ENCODE assay signal across 18 cellular contexts in genomic region chr16:66895697-66895995, GRCh38. TPM values are rescaled to one million over a fixed set of nuclear protein-coding genes. Genes with fewer than 3 reads are reported as not detected.
DNase-seq lines count a peak whose midpoint lies in the region; ATAC-seq, FAIRE-seq and TF ChIP-seq lines count a peak whose summit lies in the region.
"Had no signal": no experiment of that assay in that cellular context is flagged by ENCODE, and none has a peak within 500 bp of the region (broad histone marks: within the 10 kb centered on the region; RNA-seq: fewer than 3 reads in every experiment).

No MANE protein-coding gene starts in this region.

- H3K4me3 Mint-ChIP-seq in activated T-helper 1 cell treated with anti-CD3 and anti-CD28 coated beads, Interleukin-12 subunit alpha, Interleukin-12 subunit beta, Interleukin-2, Interleukin-4 antibody, amounts not matched to agents 30 ng/mL and 10 ng/mL and 1 ng/mL, durations not matched to agents 14 hours and 24 hours and 36 hours, result no peak overlapping the region
- H3K4me3 Mint-ChIP-seq in glutamatergic neuron (ENCODE audit: unreplicated experiment) (no peak overlapping the region), GM23338 (no peak overlapping the region)
- H3K4me3 Mint-ChIP-seq: activated T-helper 17 cell treated with anti-CD3 and anti-CD28 coated beads, Interleukin-2, amount 50 U/mL, for 72 hours; CD14-positive monocyte; central memory CD8-positive, alpha-beta T cell; stimulated activated naive CD8-positive, alpha-beta T cell treated with anti-CD3 and anti-CD28 coated beads, Interleukin-15, amount 100 ng/mL, for 72 hours; T-helper 2 cell treated with Interferon-gamma antibody and Interleukin-4, amounts not matched to agents 5 μg/mL and 100 μg/mL, for 36 hours had no signal

- TF ChIP-seq EP300 in A549 (IDR thresholded peaks at IDR 0.05), result no peak

- no peak for FAIRE-seq in A549 (lab: Jason Lieb, UNC)

- no peaks in the 10 kb centered on the region for H3K9me2 ChIP-seq in GM23338 (ENCODE audit: insufficient read depth)

- H3K4me2 ChIP-seq in A549 (no peak overlapping the region), GM23338 (no peak overlapping the region)

- peak overlapping the region; percentile 17 to 29; a peak in 3 of 6 replicates for H3K27ac ChIP-seq in A549
- H3K27ac ChIP-seq in GM23338 (ENCODE audit: low read depth), result no peak overlapping the region
- H3K27ac ChIP-seq: GM23248, SJSA1 had no signal

- no peaks in the 10 kb centered on the region for H3K27me3 ChIP-seq in GM23338 (ENCODE audit: insufficient read depth)
- H3K27me3 ChIP-seq: SJSA1 had no signal

- peaks cover 10% of the 10 kb centered on the region for H3K36me3 Mint-ChIP-seq in activated T-helper 1 cell treated with anti-CD3 and anti-CD28 coated beads, Interleukin-12 subunit alpha, Interleukin-12 subunit beta, Interleukin-2, Interleukin-4 antibody, amounts not matched to agents 30 ng/mL and 10 ng/mL and 1 ng/mL, durations not matched to agents 14 hours and 24 hours and 36 hours (ENCODE audit: low read depth)
- no peaks in the 10 kb centered on the region for H3K36me3 Mint-ChIP-seq in glutamatergic neuron (ENCODE audit: unreplicated experiment)
- H3K36me3 Mint-ChIP-seq in GM23338 (ENCODE audit: low read depth), result peaks cover 7% of the 10 kb centered on the region; the same call in 1 of the 3 replicates

- TF ChIP-seq POLR2A in A549 (IDR thresholded peaks at IDR 0.05; ENCODE audit: low read length), result no peak

- H3K4me3 ChIP-seq in A549 (no peak overlapping the region), GM23338 (no peak overlapping the region)
- H3K4me3 ChIP-seq: GM23248, SJSA1 had no signal

- POLR2A ChIA-PET in A549 (lab: Yijun Ruan, JAX), result interaction anchor here (0.8 to 1.4 kb wide), 2 partner anchors 15 to 33 kb away, joined by 3 to 5 read pairs; no protein-coding TSS in a partner anchor

- H3K4me1 ChIP-seq in A549 (peaks cover 19% of the 10 kb centered on the region), GM23338 (ENCODE audit: insufficient read depth) (peaks cover 8% of the 10 kb centered on the region; the same call in 1 of the 2 replicates)

- no peaks in the 10 kb centered on the region for H3K9me3 Mint-ChIP-seq in activated T-helper 1 cell treated with anti-CD3 and anti-CD28 coated beads, Interleukin-12 subunit alpha, Interleukin-12 subunit beta, Interleukin-2, Interleukin-4 antibody, amounts not matched to agents 30 ng/mL and 10 ng/mL and 1 ng/mL, durations not matched to agents 14 hours and 24 hours and 36 hours
- H3K9me3 Mint-ChIP-seq in glutamatergic neuron (ENCODE audit: unreplicated experiment) (peaks cover 12% of the 10 kb centered on the region), GM23338 (no peaks in the 10 kb centered on the region; the same call in 2 of the 3 replicates)
- H3K9me3 Mint-ChIP-seq: activated T-helper 17 cell treated with anti-CD3 and anti-CD28 coated beads, Interleukin-2, amount 50 U/mL, for 72 hours; CD14-positive monocyte; central memory CD8-positive, alpha-beta T cell; stimulated activated naive CD8-positive, alpha-beta T cell treated with anti-CD3 and anti-CD28 coated beads, Interleukin-15, amount 100 ng/mL, for 72 hours; T-helper 2 cell treated with Interferon-gamma antibody and Interleukin-4, amounts not matched to agents 5 μg/mL and 100 μg/mL, for 36 hours had no signal

- H3K27me3 Mint-ChIP-seq in activated T-helper 1 cell treated with anti-CD3 and anti-CD28 coated beads, Interleukin-12 subunit alpha, Interleukin-12 subunit beta, Interleukin-2, Interleukin-4 antibody, amounts not matched to agents 30 ng/mL and 10 ng/mL and 1 ng/mL, durations not matched to agents 14 hours and 24 hours and 36 hours (ENCODE audit: insufficient read depth), result no peaks in the 10 kb centered on the region
- H3K27me3 Mint-ChIP-seq in glutamatergic neuron (ENCODE audit: unreplicated experiment) (peaks cover 15% of the 10 kb centered on the region), GM23338 (ENCODE audit: insufficient read depth, low read depth, poor library complexity) (peaks cover 8% of the 10 kb centered on the region)
- H3K27me3 Mint-ChIP-seq: activated T-helper 17 cell treated with anti-CD3 and anti-CD28 coated beads, Interleukin-2, amount 50 U/mL, for 72 hours; central memory CD8-positive, alpha-beta T cell; stimulated activated naive CD8-positive, alpha-beta T cell treated with anti-CD3 and anti-CD28 coated beads, Interleukin-15, amount 100 ng/mL, for 72 hours had no signal

- WGBS in A549 (ENCODE audit: missing lambda C conversion rate), result 91% methylated on average over 5 of the region's 5 CpGs

- no peaks in the 10 kb centered on the region for H3K36me3 ChIP-seq in GM23338 (ENCODE audit: insufficient read depth)
- H3K36me3 ChIP-seq: SJSA1 had no signal

- intact Hi-C loops in activated T-helper 1 cell treated with anti-CD3 and anti-CD28 coated beads, Interleukin-12 subunit alpha, Interleukin-12 subunit beta, Interleukin-2, Interleukin-4 antibody, amounts not matched to agents 30 ng/mL and 10 ng/mL and 1 ng/mL, durations not matched to agents 14 hours and 24 hours and 36 hours (cut with micrococcal nuclease), result loop anchor here (1.0 to 2.0 kb wide), 3 partner anchors 33 to 59 kb away; no protein-coding TSS in a partner anchor

- peak overlapping the region; percentile 42 for H3K27ac Mint-ChIP-seq in activated T-helper 1 cell treated with anti-CD3 and anti-CD28 coated beads, Interleukin-12 subunit alpha, Interleukin-12 subunit beta, Interleukin-2, Interleukin-4 antibody, amounts not matched to agents 30 ng/mL and 10 ng/mL and 1 ng/mL, durations not matched to agents 14 hours and 24 hours and 36 hours
- H3K27ac Mint-ChIP-seq in glutamatergic neuron (ENCODE audit: unreplicated experiment) (peak overlapping the region; percentile 78), GM23338 (no peak overlapping the region)
- H3K27ac Mint-ChIP-seq: CD14-positive monocyte; T-helper 2 cell treated with Interferon-gamma antibody and Interleukin-4, amounts not matched to agents 5 μg/mL and 100 μg/mL, for 36 hours had no signal

- H3K9me3 ChIP-seq in A549, result no peaks in the 10 kb centered on the region
- H3K9me3 ChIP-seq: SJSA1 had no signal

- TF ChIP-seq CTCF in A549 (IDR thresholded peaks at IDR 0.05), result no peak
- TF ChIP-seq CTCF in glutamatergic neuron (IDR thresholded peaks at IDR 0.05; ENCODE audit: partially characterized antibody, unreplicated experiment), result no peak
- no peak for TF ChIP-seq CTCF in GM23338 (conservative IDR thresholded peaks at IDR 0.05; ENCODE audit: low read depth in 2 of 2)

- H3F3A ChIP-seq in GM23338 (replicated peaks; ENCODE audit: low read depth), result 0 out of 2 replicates have a peak, but pooled peaks cover 4% of the 10 kb centered on the region

- DNase-seq in A549 (ENCODE audit: low read depth in 1 of 2, low spot score in 1 of 2) (no peak), glutamatergic neuron (no peak), G401 (ENCODE audit: low spot score) (no peak), GM23338 (ENCODE audit: low spot score) (no peak), activated gamma-delta T cell (lab: John Stamatoyannopoulos, UW) (no peak)
- DNase-seq in activated T-helper 1 cell treated with anti-CD3 and anti-CD28 coated beads, Interleukin-12 subunit alpha, Interleukin-12 subunit beta, Interleukin-2, Interleukin-4 antibody, amounts not matched to agents 30 ng/mL and 10 ng/mL and 1 ng/mL, durations not matched to agents 14 hours and 24 hours and 36 hours (ENCODE audit: low spot score), result no peak

- H3K4me1 Mint-ChIP-seq in activated T-helper 1 cell treated with anti-CD3 and anti-CD28 coated beads, Interleukin-12 subunit alpha, Interleukin-12 subunit beta, Interleukin-2, Interleukin-4 antibody, amounts not matched to agents 30 ng/mL and 10 ng/mL and 1 ng/mL, durations not matched to agents 14 hours and 24 hours and 36 hours (ENCODE audit: low read depth), result peaks cover 24% of the 10 kb centered on the region
- H3K4me1 Mint-ChIP-seq in glutamatergic neuron (ENCODE audit: low read depth, unreplicated experiment), result peaks cover 27% of the 10 kb centered on the region
- H3K4me1 Mint-ChIP-seq in GM23338, result peaks cover 10% of the 10 kb centered on the region; the same call in 2 of the 3 replicates

- H2AFZ ChIP-seq in GM23338, result no peak overlapping the region
- H2AFZ ChIP-seq: GM23248 had no signal

- in situ Hi-C loops in G401 (cut with HindIII; ENCODE audit: low sequenced_read_pairs), result no loop called here

- ATAC-seq in A549 (no peak), GM23338 (no peak)

- no peaks in the 10 kb centered on the region for H3K79me2 ChIP-seq in GM23338 (replicated peaks; ENCODE audit: insufficient read depth)

- CTCF ChIA-PET in A549 (lab: Yijun Ruan, JAX), result interaction anchor here (0.6 to 40.8 kb wide), 48 partner anchors 12 to 489 kb away, joined by 3 to 837 read pairs (median 5); partner anchors contain the start of genes CDH16, CES2, CES3 and CIAO2B

- no peak for TF ChIP-seq RAD21 in A549 (conservative IDR thresholded peaks at IDR 0.05 in 1 of 2, IDR thresholded peaks at IDR 0.05 in 1 of 2)

- no peaks in the 10 kb centered on the region; the same call in 1 of the 2 replicates for H4K20me1 ChIP-seq in GM23338 (replicated peaks; ENCODE audit: insufficient read depth)

RNA-seq across cellular contexts. Expression of gene PDP2, which starts 15.3 kb away (rescaled TPM):
- 10.0 and 10.7 TPM in 2 replicates for polyA plus RNA-seq in A549 (2011; rRNA removed)
- 3.5 and 4.3 TPM in 2 replicates for polyA plus RNA-seq in A549 (2012; cell fraction: cytosol; rRNA removed)
- polyA plus RNA-seq in A549 (2012; cell fraction: nucleus; rRNA removed), result 3.3 and 4.0 TPM in 2 replicates
- polyA plus RNA-seq in A549 (2017; fragmentation: RNase III; extraction: RNeasy Plus Mini Kit Qiagen cat#74134 plus additional on column Dnase treatment), result 7.7 to 10.5 TPM (median 8.7 TPM) in 3 replicates
- polyA minus RNA-seq in A549 (2011; rRNA and poly(A)+ RNA removed), result 27.2 and 31.7 TPM in 2 replicates
- 43.3 and 52.2 TPM in 2 replicates for total RNA-seq in activated T-helper 1 cell treated with anti-CD3 and anti-CD28 coated beads, Interleukin-12 subunit alpha, Interleukin-12 subunit beta, Interleukin-2, Interleukin-4 antibody, amounts not matched to agents 30 ng/mL and 10 ng/mL and 1 ng/mL, durations not matched to agents 14 hours and 24 hours and 36 hours
- 18.3 TPM for total RNA-seq in glutamatergic neuron (ENCODE audit: unreplicated experiment)
- total RNA-seq in G401 (2014; rRNA removed; shearing (Covaris generic)), result 7.1 and 13.8 TPM in 2 replicates
- 23.2 and 37.9 TPM in 2 replicates for total RNA-seq in GM23338 (2014; rRNA removed; shearing (Covaris generic))
- 8.2 and 9.0 TPM in 2 replicates for polyA plus RNA-seq in GM23338 (2016; fragmentation: Nextera tagmentation; extraction: Ambion mirVana)
- polyA plus RNA-seq: CD14-positive monocyte had no signal

RNA-seq across cellular contexts. Expression of gene CDH16, which starts 23.0 kb away (rescaled TPM):
- polyA plus RNA-seq in A549 (2011; rRNA removed), result 0.18 and 0.37 TPM in 2 replicates
- polyA plus RNA-seq in A549 (2012; cell fraction: cytosol; rRNA removed), result 0.08 and 0.09 TPM in 2 replicates
- 0.20 and 0.46 TPM in 2 replicates for polyA plus RNA-seq in A549 (2012; cell fraction: nucleus; rRNA removed)
- 0.24 to 0.25 TPM (median 0.25 TPM) in 3 replicates for polyA plus RNA-seq in A549 (2017; fragmentation: RNase III; extraction: RNeasy Plus Mini Kit Qiagen cat#74134 plus additional on column Dnase treatment)
- 0.49 and 0.54 TPM in 2 replicates for polyA minus RNA-seq in A549 (2011; rRNA and poly(A)+ RNA removed)
- not detected in 2 replicates for total RNA-seq in activated T-helper 1 cell treated with anti-CD3 and anti-CD28 coated beads, Interleukin-12 subunit alpha, Interleukin-12 subunit beta, Interleukin-2, Interleukin-4 antibody, amounts not matched to agents 30 ng/mL and 10 ng/mL and 1 ng/mL, durations not matched to agents 14 hours and 24 hours and 36 hours
- total RNA-seq in glutamatergic neuron (ENCODE audit: unreplicated experiment), result not detected
- 0.25 TPM in 1 of 2 replicates, not detected in the other for total RNA-seq in G401 (2014; rRNA removed; shearing (Covaris generic))
- total RNA-seq in GM23338 (2014; rRNA removed; shearing (Covaris generic)), result not detected in 2 replicates
- not detected in 2 replicates for polyA plus RNA-seq in GM23338 (2016; fragmentation: Nextera tagmentation; extraction: Ambion mirVana)
- total RNA-seq: A673; activated T-helper 17 cell treated with anti-CD3 and anti-CD28 coated beads, Interleukin-2, amount 50 U/mL, for 72 hours; fibroblast of villous mesenchyme; GM23248; mononuclear cell; SJSA1; urinary bladder had no signal
- polyA plus RNA-seq: adipose tissue, CD14-positive monocyte, GM23248, urinary bladder had no signal

RNA-seq across cellular contexts. Expression of gene RRAD, which starts 29.7 kb away (rescaled TPM):
- 0.46 and 0.75 TPM in 2 replicates for polyA plus RNA-seq in A549 (2011; rRNA removed)
- 7.9 and 9.7 TPM in 2 replicates for polyA plus RNA-seq in A549 (2012; cell fraction: cytosol; rRNA removed)
- polyA plus RNA-seq in A549 (2012; cell fraction: nucleus; rRNA removed), result 26.7 and 27.1 TPM in 2 replicates
- 2.2 to 4.7 TPM (median 3.4 TPM) in 3 replicates for polyA plus RNA-seq in A549 (2017; fragmentation: RNase III; extraction: RNeasy Plus Mini Kit Qiagen cat#74134 plus additional on column Dnase treatment)
- 0.15 and 0.54 TPM in 2 replicates for polyA minus RNA-seq in A549 (2011; rRNA and poly(A)+ RNA removed)
- total RNA-seq in activated T-helper 1 cell treated with anti-CD3 and anti-CD28 coated beads, Interleukin-12 subunit alpha, Interleukin-12 subunit beta, Interleukin-2, Interleukin-4 antibody, amounts not matched to agents 30 ng/mL and 10 ng/mL and 1 ng/mL, durations not matched to agents 14 hours and 24 hours and 36 hours, result 0.83 and 0.93 TPM in 2 replicates
- 1.1 TPM for total RNA-seq in glutamatergic neuron (ENCODE audit: unreplicated experiment)
- total RNA-seq in G401 (2014; rRNA removed; shearing (Covaris generic)), result 0.25 TPM in 1 of 2 replicates, not detected in the other
- total RNA-seq in GM23338 (2014; rRNA removed; shearing (Covaris generic)), result not detected in 2 replicates
- polyA plus RNA-seq in GM23338 (2016; fragmentation: Nextera tagmentation; extraction: Ambion mirVana), result 0.18 and 0.52 TPM in 2 replicates

RNA-seq across cellular contexts. Expression of gene CIAO2B, which starts 38.6 kb away (rescaled TPM):
- 140 and 168 TPM in 2 replicates for polyA plus RNA-seq in A549 (2011; rRNA removed)
- 468 and 497 TPM in 2 replicates for polyA plus RNA-seq in A549 (2012; cell fraction: cytosol; rRNA removed)
- polyA plus RNA-seq in A549 (2012; cell fraction: nucleus; rRNA removed), result 286 and 317 TPM in 2 replicates
- 134 to 148 TPM (median 144 TPM) in 3 replicates for polyA plus RNA-seq in A549 (2017; fragmentation: RNase III; extraction: RNeasy Plus Mini Kit Qiagen cat#74134 plus additional on column Dnase treatment)
- 134 and 178 TPM in 2 replicates for polyA minus RNA-seq in A549 (2011; rRNA and poly(A)+ RNA removed)
- 162 and 164 TPM in 2 replicates for total RNA-seq in activated T-helper 1 cell treated with anti-CD3 and anti-CD28 coated beads, Interleukin-12 subunit alpha, Interleukin-12 subunit beta, Interleukin-2, Interleukin-4 antibody, amounts not matched to agents 30 ng/mL and 10 ng/mL and 1 ng/mL, durations not matched to agents 14 hours and 24 hours and 36 hours
- 89.4 TPM for total RNA-seq in glutamatergic neuron (ENCODE audit: unreplicated experiment)
- 140 and 172 TPM in 2 replicates for total RNA-seq in G401 (2014; rRNA removed; shearing (Covaris generic))
- total RNA-seq in GM23338 (2014; rRNA removed; shearing (Covaris generic)), result 85.0 and 92.4 TPM in 2 replicates
- polyA plus RNA-seq in GM23338 (2016; fragmentation: Nextera tagmentation; extraction: Ambion mirVana), result 181 and 189 TPM in 2 replicates

RNA-seq across cellular contexts. Expression of gene CES2, which starts 39.7 kb away (rescaled TPM):
- polyA plus RNA-seq in A549 (2011; rRNA removed), result 19.4 and 20.4 TPM in 2 replicates
- 13.6 and 19.6 TPM in 2 replicates for polyA plus RNA-seq in A549 (2012; cell fraction: cytosol; rRNA removed)
- 23.0 and 26.3 TPM in 2 replicates for polyA plus RNA-seq in A549 (2012; cell fraction: nucleus; rRNA removed)
- polyA plus RNA-seq in A549 (2017; fragmentation: RNase III; extraction: RNeasy Plus Mini Kit Qiagen cat#74134 plus additional on column Dnase treatment), result 19.9 to 22.0 TPM (median 20.3 TPM) in 3 replicates
- polyA minus RNA-seq in A549 (2011; rRNA and poly(A)+ RNA removed), result 29.4 and 33.2 TPM in 2 replicates
- 34.3 and 36.6 TPM in 2 replicates for total RNA-seq in activated T-helper 1 cell treated with anti-CD3 and anti-CD28 coated beads, Interleukin-12 subunit alpha, Interleukin-12 subunit beta, Interleukin-2, Interleukin-4 antibody, amounts not matched to agents 30 ng/mL and 10 ng/mL and 1 ng/mL, durations not matched to agents 14 hours and 24 hours and 36 hours
- 38.6 TPM for total RNA-seq in glutamatergic neuron (ENCODE audit: unreplicated experiment)
- 41.2 and 45.0 TPM in 2 replicates for total RNA-seq in G401 (2014; rRNA removed; shearing (Covaris generic))
- 8.2 and 9.3 TPM in 2 replicates for total RNA-seq in GM23338 (2014; rRNA removed; shearing (Covaris generic))
- 4.3 and 5.0 TPM in 2 replicates for polyA plus RNA-seq in GM23338 (2016; fragmentation: Nextera tagmentation; extraction: Ambion mirVana)
